Comparison of ENCODE assay signal across 2 cellular contexts in the genomic region with DNA sequence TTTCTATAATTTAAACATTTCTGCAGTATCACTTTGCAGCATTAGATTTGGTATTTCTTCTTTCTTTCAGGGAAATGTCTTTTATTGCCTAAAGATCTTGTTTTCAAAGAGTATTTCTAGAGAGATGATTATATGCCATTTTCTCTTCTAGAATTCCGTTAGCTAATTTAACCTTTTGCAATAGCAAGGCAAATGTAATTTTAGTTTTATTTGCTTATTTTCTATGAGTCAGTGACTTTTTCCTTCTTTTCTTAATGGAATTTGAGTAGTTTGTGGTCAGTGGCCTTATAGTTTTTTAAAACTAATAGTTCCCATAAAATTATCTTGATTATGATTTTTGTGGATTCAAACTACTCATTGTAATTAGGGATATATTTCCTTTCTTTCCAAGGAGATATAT.
TF ChIP-seq lines count a peak whose summit lies in the region.

No MANE protein-coding gene starts in this region.

TF ChIP-seq in IMR-90, 13 proteins besides CTCF, POLR2A, EP300 and RAD21:
- TF ChIP-seq CHD1 (IDR thresholded peaks at IDR 0.05; ENCODE audit: low read depth, low read length) = no peak
- TF ChIP-seq CEBPB (IDR thresholded peaks at IDR 0.05; ENCODE audit: low read depth, low read length) = peak; percentile 73
- TF ChIP-seq, protein P1, sequence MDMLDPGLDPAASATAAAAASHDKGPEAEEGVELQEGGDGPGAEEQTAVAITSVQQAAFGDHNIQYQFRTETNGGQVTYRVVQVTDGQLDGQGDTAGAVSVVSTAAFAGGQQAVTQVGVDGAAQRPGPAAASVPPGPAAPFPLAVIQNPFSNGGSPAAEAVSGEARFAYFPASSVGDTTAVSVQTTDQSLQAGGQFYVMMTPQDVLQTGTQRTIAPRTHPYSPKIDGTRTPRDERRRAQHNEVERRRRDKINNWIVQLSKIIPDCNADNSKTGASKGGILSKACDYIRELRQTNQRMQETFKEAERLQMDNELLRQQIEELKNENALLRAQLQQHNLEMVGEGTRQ (IDR thresholded peaks at IDR 0.05; ENCODE audit: low read depth, low read length) = no peak
- TF ChIP-seq MXI1 (IDR thresholded peaks at IDR 0.05; ENCODE audit: borderline replicate concordance, low read depth, low read length) = no peak
- TF ChIP-seq NFE2L2 (IDR thresholded peaks at IDR 0.05; ENCODE audit: low read depth, low read length) = no peak
- TF ChIP-seq FOS (IDR thresholded peaks at IDR 0.05; ENCODE audit: low read depth, low read length) = no peak
- no peak for TF ChIP-seq ELK1 (IDR thresholded peaks at IDR 0.05; ENCODE audit: borderline replicate concordance, low read depth, low read length)
- no peak for TF ChIP-seq SMC3 (IDR thresholded peaks at IDR 0.05; ENCODE audit: low read depth, low read length)
TF ChIP-seq in IMR-90: peak in this region for 1.

TF ChIP-seq in HepG2, 621 proteins besides CTCF, POLR2A, EP300 and RAD21:
- TF ChIP-seq ZNF282 (IDR thresholded peaks at IDR 0.05; ENCODE audit: partially characterized antibody) (no peak), MIER2 (CRISPR knock-in tag; IDR thresholded peaks at IDR 0.05) (no peak), ZBTB33 (CRISPR knock-in tag; IDR thresholded peaks at IDR 0.05) (no peak), ZNF383 (CRISPR knock-in tag; IDR thresholded peaks at IDR 0.05; ENCODE audit: borderline replicate concordance) (no peak), ZNF577 (CRISPR knock-in tag; IDR thresholded peaks at IDR 0.05; ENCODE audit: borderline replicate concordance, low read depth) (no peak), SMARCE1 (IDR thresholded peaks at IDR 0.05; ENCODE audit: borderline replicate concordance) (no peak), CHD4 (IDR thresholded peaks at IDR 0.05; ENCODE audit: borderline replicate concordance, low read length) (no peak), TBX2 (CRISPR knock-in tag; IDR thresholded peaks at IDR 0.05; ENCODE audit: borderline replicate concordance) (no peak), ZFP37 (CRISPR knock-in tag; IDR thresholded peaks at IDR 0.05; ENCODE audit: borderline replicate concordance) (no peak), MED8 (CRISPR knock-in tag; IDR thresholded peaks at IDR 0.05; ENCODE audit: insufficient replicate concordance) (no peak), ZFX (CRISPR knock-in tag; IDR thresholded peaks at IDR 0.05; ENCODE audit: low read depth) (no peak)
- TF ChIP-seq, protein P2, sequence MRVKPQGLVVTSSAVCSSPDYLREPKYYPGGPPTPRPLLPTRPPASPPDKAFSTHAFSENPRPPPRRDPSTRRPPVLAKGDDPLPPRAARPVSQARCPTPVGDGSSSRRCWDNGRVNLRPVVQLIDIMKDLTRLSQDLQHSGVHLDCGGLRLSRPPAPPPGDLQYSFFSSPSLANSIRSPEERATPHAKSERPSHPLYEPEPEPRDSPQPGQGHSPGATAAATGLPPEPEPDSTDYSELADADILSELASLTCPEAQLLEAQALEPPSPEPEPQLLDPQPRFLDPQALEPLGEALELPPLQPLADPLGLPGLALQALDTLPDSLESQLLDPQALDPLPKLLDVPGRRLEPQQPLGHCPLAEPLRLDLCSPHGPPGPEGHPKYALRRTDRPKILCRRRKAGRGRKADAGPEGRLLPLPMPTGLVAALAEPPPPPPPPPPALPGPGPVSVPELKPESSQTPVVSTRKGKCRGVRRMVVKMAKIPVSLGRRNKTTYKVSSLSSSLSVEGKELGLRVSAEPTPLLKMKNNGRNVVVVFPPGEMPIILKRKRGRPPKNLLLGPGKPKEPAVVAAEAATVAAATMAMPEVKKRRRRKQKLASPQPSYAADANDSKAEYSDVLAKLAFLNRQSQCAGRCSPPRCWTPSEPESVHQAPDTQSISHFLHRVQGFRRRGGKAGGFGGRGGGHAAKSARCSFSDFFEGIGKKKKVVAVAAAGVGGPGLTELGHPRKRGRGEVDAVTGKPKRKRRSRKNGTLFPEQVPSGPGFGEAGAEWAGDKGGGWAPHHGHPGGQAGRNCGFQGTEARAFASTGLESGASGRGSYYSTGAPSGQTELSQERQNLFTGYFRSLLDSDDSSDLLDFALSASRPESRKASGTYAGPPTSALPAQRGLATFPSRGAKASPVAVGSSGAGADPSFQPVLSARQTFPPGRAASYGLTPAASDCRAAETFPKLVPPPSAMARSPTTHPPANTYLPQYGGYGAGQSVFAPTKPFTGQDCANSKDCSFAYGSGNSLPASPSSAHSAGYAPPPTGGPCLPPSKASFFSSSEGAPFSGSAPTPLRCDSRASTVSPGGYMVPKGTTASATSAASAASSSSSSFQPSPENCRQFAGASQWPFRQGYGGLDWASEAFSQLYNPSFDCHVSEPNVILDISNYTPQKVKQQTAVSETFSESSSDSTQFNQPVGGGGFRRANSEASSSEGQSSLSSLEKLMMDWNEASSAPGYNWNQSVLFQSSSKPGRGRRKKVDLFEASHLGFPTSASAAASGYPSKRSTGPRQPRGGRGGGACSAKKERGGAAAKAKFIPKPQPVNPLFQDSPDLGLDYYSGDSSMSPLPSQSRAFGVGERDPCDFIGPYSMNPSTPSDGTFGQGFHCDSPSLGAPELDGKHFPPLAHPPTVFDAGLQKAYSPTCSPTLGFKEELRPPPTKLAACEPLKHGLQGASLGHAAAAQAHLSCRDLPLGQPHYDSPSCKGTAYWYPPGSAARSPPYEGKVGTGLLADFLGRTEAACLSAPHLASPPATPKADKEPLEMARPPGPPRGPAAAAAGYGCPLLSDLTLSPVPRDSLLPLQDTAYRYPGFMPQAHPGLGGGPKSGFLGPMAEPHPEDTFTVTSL (CRISPR knock-in tag; IDR thresholded peaks at IDR 0.05; ENCODE audit: borderline replicate concordance) = no peak
- TF ChIP-seq, protein P3, sequence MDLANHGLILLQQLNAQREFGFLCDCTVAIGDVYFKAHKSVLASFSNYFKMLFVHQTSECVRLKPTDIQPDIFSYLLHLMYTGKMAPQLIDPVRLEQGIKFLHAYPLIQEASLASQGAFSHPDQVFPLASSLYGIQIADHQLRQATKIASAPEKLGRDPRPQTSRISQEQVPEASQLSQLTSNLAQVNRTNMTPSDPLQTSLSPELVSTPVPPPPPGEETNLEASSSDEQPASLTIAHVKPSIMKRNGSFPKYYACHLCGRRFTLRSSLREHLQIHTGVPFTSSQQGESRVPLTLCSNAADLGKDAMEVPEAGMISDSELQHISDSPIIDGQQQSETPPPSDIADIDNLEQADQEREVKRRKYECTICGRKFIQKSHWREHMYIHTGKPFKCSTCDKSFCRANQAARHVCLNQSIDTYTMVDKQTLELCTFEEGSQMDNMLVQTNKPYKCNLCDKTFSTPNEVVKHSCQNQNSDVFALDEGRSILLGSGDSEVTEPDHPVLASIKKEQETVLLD (CRISPR knock-in tag; IDR thresholded peaks at IDR 0.05; ENCODE audit: low read depth) = no peak
TF ChIP-seq in HepG2: peak in this region for 0.
